Comparison of ENCODE assay signal across 8 cellular contexts in genomic region chr5:171494452-171495121, GRCh38.
DNase-seq lines count a peak whose midpoint lies in the region; ATAC-seq and TF ChIP-seq lines count a peak whose summit lies in the region.

No MANE protein-coding gene starts in this region.

- peak overlapping the region; percentile 67 for H3K27ac ChIP-seq in ACC112 (ENCODE audit: low read depth, low read length)

- H3K36me3 ChIP-seq in ACC112 (ENCODE audit: insufficient read depth, low read length) (no peaks in the 10 kb centered on the region), MG63 (no peaks in the 10 kb centered on the region)

- H3K79me2 ChIP-seq in ACC112 (ENCODE audit: control insufficient read depth, insufficient read depth, low read length, unreplicated experiment): no peaks in the 10 kb centered on the region

- no peak overlapping the region for H3K27ac Mint-ChIP-seq in activated CD8-positive, alpha-beta T cell treated with anti-CD3 and anti-CD28 coated beads for 36 hours
- no peak overlapping the region for H3K27ac Mint-ChIP-seq in activated CD4-positive, alpha-beta memory T cell treated with anti-CD3 and anti-CD28 coated beads for 36 hours

- H3K36me3 Mint-ChIP-seq in activated CD8-positive, alpha-beta T cell treated with anti-CD3 and anti-CD28 coated beads for 36 hours (ENCODE audit: low read depth): no peaks in the 10 kb centered on the region
- H3K36me3 Mint-ChIP-seq in activated CD4-positive, alpha-beta memory T cell treated with anti-CD3 and anti-CD28 coated beads for 36 hours: no peaks in the 10 kb centered on the region

- no peaks in the 10 kb centered on the region for H3K4me1 Mint-ChIP-seq in activated CD8-positive, alpha-beta T cell treated with anti-CD3 and anti-CD28 coated beads for 36 hours (ENCODE audit: low read depth)
- H3K4me1 Mint-ChIP-seq in activated CD4-positive, alpha-beta memory T cell treated with anti-CD3 and anti-CD28 coated beads for 36 hours (ENCODE audit: low read depth): no peaks in the 10 kb centered on the region

- H3K9me3 Mint-ChIP-seq in activated CD8-positive, alpha-beta T cell treated with anti-CD3 and anti-CD28 coated beads for 36 hours: no peaks in the 10 kb centered on the region
- H3K9me3 Mint-ChIP-seq in activated CD4-positive, alpha-beta memory T cell treated with anti-CD3 and anti-CD28 coated beads for 36 hours: no peaks in the 10 kb centered on the region

- TF ChIP-seq CTCF in activated CD8-positive, alpha-beta T cell treated with anti-CD3 and anti-CD28 coated beads for 36 hours (IDR thresholded peaks at IDR 0.05): no peak

- ATAC-seq in HG02798 (IDR thresholded peaks at IDR 0.05; ENCODE audit: poor library complexity, unreplicated experiment): no peak
- no peak for ATAC-seq in activated CD8-positive, alpha-beta T cell treated with anti-CD3 and anti-CD28 coated beads for 36 hours

- intact Hi-C loops in activated CD8-positive, alpha-beta T cell treated with anti-CD3 and anti-CD28 coated beads for 36 hours (cut with micrococcal nuclease): no loop called here
- intact Hi-C loops in activated CD4-positive, alpha-beta memory T cell treated with anti-CD3 and anti-CD28 coated beads for 36 hours (cut with micrococcal nuclease): no loop called here

- CTCF ChIA-PET in activated CD8-positive, alpha-beta T cell treated with anti-CD3 and anti-CD28 coated beads for 36 hours (lab: Charles Lee): interaction anchor here (1.3 kb wide), 1 partner anchor 9 kb away, joined by 3 read pairs; no protein-coding TSS in a partner anchor
- CTCF ChIA-PET in activated CD4-positive, alpha-beta memory T cell treated with anti-CD3 and anti-CD28 coated beads for 36 hours (lab: Charles Lee): no interaction called here

- peak overlapping the region; percentile 3 for H3K4me3 ChIP-seq in ACC112 (ENCODE audit: low read depth, low read length)
- H3K4me3 ChIP-seq in MG63: no peak overlapping the region

- POLR2A ChIA-PET in activated CD8-positive, alpha-beta T cell treated with anti-CD3 and anti-CD28 coated beads for 36 hours (lab: Charles Lee): no interaction called here
- POLR2A ChIA-PET in activated CD4-positive, alpha-beta memory T cell treated with anti-CD3 and anti-CD28 coated beads for 36 hours (lab: Charles Lee): no interaction called here

- H3K4me1 ChIP-seq in ACC112 (ENCODE audit: control insufficient read depth, insufficient read depth, low read length, unreplicated experiment): peaks cover 19% of the 10 kb centered on the region

- peak overlapping the region; percentile 52 for H2AFZ ChIP-seq in ACC112 (ENCODE audit: low read length, unreplicated experiment)

- peaks cover 3% of the 10 kb centered on the region for H3K27me3 Mint-ChIP-seq in activated CD8-positive, alpha-beta T cell treated with anti-CD3 and anti-CD28 coated beads for 36 hours
- H3K27me3 Mint-ChIP-seq in activated CD4-positive, alpha-beta memory T cell treated with anti-CD3 and anti-CD28 coated beads for 36 hours: peaks cover 8% of the 10 kb centered on the region

- H3K27me3 ChIP-seq in ACC112 (ENCODE audit: insufficient read depth, low read length): no peaks in the 10 kb centered on the region
- no peaks in the 10 kb centered on the region for H3K27me3 ChIP-seq in MG63

- peak; percentile 87 for DNase-seq in MG63
- peak; percentile 29 for DNase-seq in dermis blood vessel endothelial cell
- DNase-seq in mesenteric fat pad (ENCODE audit: low spot score): peak; percentile 92
- no peak for DNase-seq in activated CD8-positive, alpha-beta T cell treated with anti-CD3 and anti-CD28 coated beads for 36 hours
- DNase-seq in NCI-H345 (lab: John Stamatoyannopoulos, UW): no peak
- no peak for DNase-seq in activated CD4-positive, alpha-beta memory T cell treated with anti-CD3 and anti-CD28 coated beads for 36 hours

- H3K4me3 Mint-ChIP-seq in activated CD8-positive, alpha-beta T cell treated with anti-CD3 and anti-CD28 coated beads for 36 hours: no peak overlapping the region
- no peak overlapping the region for H3K4me3 Mint-ChIP-seq in activated CD4-positive, alpha-beta memory T cell treated with anti-CD3 and anti-CD28 coated beads for 36 hours

- no peaks in the 10 kb centered on the region for H3K9me3 ChIP-seq in MG63

Comparison
In these comparisons a context has a peak if more than half of its experiments do, and no peak if none do; other contexts are left out.
1. DNase-seq: peak in MG63 (single experiment), dermis blood vessel endothelial cell (single experiment) and mesenteric fat pad (single experiment); none in activated CD8-positive, alpha-beta T cell treated with anti-CD3 and anti-CD28 coated beads for 36 hours (single experiment), NCI-H345 (single experiment) and activated CD4-positive, alpha-beta memory T cell treated with anti-CD3 and anti-CD28 coated beads for 36 hours (single experiment).